ENCODE assay signal across 8 cellular contexts in genomic region chr17:74744714-74745547, GRCh38. TPM values are rescaled to one million over a fixed set of nuclear protein-coding genes. Genes with fewer than 3 reads are reported as not detected.
A peak's percentile ranks its signal among the peaks of the same experiment; 100 is the strongest.
DNase-seq lines count a peak whose midpoint lies in the region; ATAC-seq and TF ChIP-seq lines count a peak whose summit lies in the region.

No MANE protein-coding gene starts in this region.

- peak in 1 of 2 donors; percentile 33 for TF ChIP-seq POLR2A in heart left ventricle (IDR thresholded peaks at IDR 0.05)

- peaks cover 4% of the 10 kb centered on the region for H3K9me3 Mint-ChIP-seq in activated naive CD8-positive, alpha-beta T cell treated with anti-CD3 and anti-CD28 coated beads for 36 hours

- no peak overlapping the region for H3K27ac Mint-ChIP-seq in activated naive CD8-positive, alpha-beta T cell treated with anti-CD3 and anti-CD28 coated beads for 36 hours

- ATAC-seq in SK-N-SH treated with all-trans-retinoic acid at 6 μM for 48 hours = peak; percentile 34
- ATAC-seq in heart left ventricle = peak; percentile 12 to 66 (median 44)
- ATAC-seq in upper lobe of right lung = peak; percentile 73
- ATAC-seq in HG02840 (IDR thresholded peaks at IDR 0.05; ENCODE audit: low FRiP score, unreplicated experiment) = no peak

- peaks cover 59% of the 10 kb centered on the region for H3K4me1 Mint-ChIP-seq in activated naive CD8-positive, alpha-beta T cell treated with anti-CD3 and anti-CD28 coated beads for 36 hours

- H3K9ac ChIP-seq in KMS-11 = no peak overlapping the region

- intact Hi-C loops in heart left ventricle (cut with DNase I) (loop anchor here (1.0 to 5.0 kb wide), 9 partner anchors 24 to 212 kb away; no protein-coding TSS in a partner anchor), posterior vena cava (cut with DNase I) (loop anchor here in 1 of 2 donors (5.0 kb wide), 1 partner anchor 117 kb away; no protein-coding TSS in a partner anchor), upper lobe of right lung (cut with DNase I) (loop anchor here (10.0 kb wide), 1 partner anchor 120 kb away; no protein-coding TSS in a partner anchor)

- H3K4me3 ChIP-seq in KMS-11 (IDR thresholded peaks at IDR 0.05; ENCODE audit: insufficient read depth, low read depth, low read length) (no peak overlapping the region), heart left ventricle (peak overlapping the region in 11 of 12 donors; percentile 16 to 53 (median 41)), upper lobe of right lung (peak overlapping the region; percentile 22)

- H3K27me3 ChIP-seq in KMS-11 (ENCODE audit: insufficient read depth, low read depth) = no peaks in the 10 kb centered on the region
- peaks cover 0 to 16% (median 5%) of the 10 kb centered on the region in 9 donors for H3K27me3 ChIP-seq in heart left ventricle
- peaks cover 9% of the 10 kb centered on the region for H3K27me3 ChIP-seq in upper lobe of right lung

- H3K36me3 ChIP-seq in KMS-11 (ENCODE audit: insufficient read depth) (no peaks in the 10 kb centered on the region), heart left ventricle (no peaks in the 10 kb centered on the region), upper lobe of right lung (no peaks in the 10 kb centered on the region)

- peaks cover 6% of the 10 kb centered on the region for H4K20me1 ChIP-seq in KMS-11 (ENCODE audit: insufficient read depth)

- H3K36me3 Mint-ChIP-seq in activated naive CD8-positive, alpha-beta T cell treated with anti-CD3 and anti-CD28 coated beads for 36 hours = peaks cover 5% of the 10 kb centered on the region

- H3K27ac ChIP-seq in KMS-11 = no peak overlapping the region
- peak overlapping the region in 11 of 12 donors; percentile 31 to 80 (median 62) for H3K27ac ChIP-seq in heart left ventricle
- no peak overlapping the region for H3K27ac ChIP-seq in upper lobe of right lung

- TF ChIP-seq CTCF in KMS-11 (conservative IDR thresholded peaks at IDR 0.05; ENCODE audit: low read depth, low read length) (peak; percentile 99), heart left ventricle (IDR thresholded peaks at IDR 0.05) (peak; percentile 99 to 100 (median 100)), upper lobe of right lung (IDR thresholded peaks at IDR 0.05) (peak; percentile 100)

- H3K27me3 Mint-ChIP-seq in activated naive CD8-positive, alpha-beta T cell treated with anti-CD3 and anti-CD28 coated beads for 36 hours = no peaks in the 10 kb centered on the region

- peak overlapping the region; percentile 61; the same call in 1 of the 2 replicates for H2AFZ ChIP-seq in KMS-11 (ENCODE audit: low read depth)

- WGBS in heart left ventricle, 4 donors = 16 to 35% (median 25%) methylated on average over 17 to 24 of the region's 24 CpGs

- H3K4me1 ChIP-seq in KMS-11 (ENCODE audit: low read depth, poor library complexity, severe bottlenecking) (peaks cover 55% of the 10 kb centered on the region), heart left ventricle (peaks cover 0 to 88% (median 26%) of the 10 kb centered on the region in 12 donors), upper lobe of right lung (peaks cover 53% of the 10 kb centered on the region)

- no peaks in the 10 kb centered on the region for H3K9me3 ChIP-seq in heart left ventricle
- H3K9me3 ChIP-seq in upper lobe of right lung = no peaks in the 10 kb centered on the region

- H3K4me3 Mint-ChIP-seq in activated naive CD8-positive, alpha-beta T cell treated with anti-CD3 and anti-CD28 coated beads for 36 hours = no peak overlapping the region

- peak overlapping the region; percentile 52; the same call in 1 of the 2 replicates for H3K4me2 ChIP-seq in KMS-11

- DNase-seq in DMS53 treated with DMSO at 0.1 percent for 48 hours (lab: John Stamatoyannopoulos, UW; ENCODE audit: unreplicated experiment) (peak; percentile 60), heart left ventricle (peak; percentile 81 to 93 (median 86)), posterior vena cava (ENCODE audit: low spot score) (peak; percentile 94), upper lobe of right lung (peak; percentile 93)
- peak; percentile 84 for DNase-seq in activated naive CD8-positive, alpha-beta T cell treated with anti-CD3 and anti-CD28 coated beads for 36 hours

- H3K79me2 ChIP-seq in KMS-11 (ENCODE audit: insufficient read depth, low read depth) = peaks cover 15% of the 10 kb centered on the region

TF ChIP-seq in SK-N-SH treated with all-trans-retinoic acid at 6 μM for 48 hours, 23 proteins besides CTCF, POLR2A, EP300 and RAD21:
- TF ChIP-seq TSHZ2 (CRISPR knock-in tag; IDR thresholded peaks at IDR 0.05) (no peak), ZFP3 (CRISPR knock-in tag; IDR thresholded peaks at IDR 0.05) (0 out of 2 replicates have a peak, but pooled peaks have one; percentile 35)

RNA-seq across cellular contexts. Expression of gene NHERF1, which starts 3.5 kb away (rescaled TPM):
- 100 to 1,000 TPM; 124 to 127 TPM for total RNA-seq in activated naive CD8-positive, alpha-beta T cell treated with anti-CD3 and anti-CD28 coated beads for 36 hours
- total RNA-seq in heart left ventricle (10 to 100 TPM; 11.6 to 42.2 (median 19.2) TPM), posterior vena cava (10 to 100 TPM in 1 of 2 donors, 1 to 10 TPM in 1; 7.0 to 11.5 TPM), upper lobe of right lung (28.4 TPM)
- polyA plus RNA-seq in heart left ventricle = 10 to 100 TPM in 1 of 2 donors, 1 to 10 TPM in 1; 7.5 to 37.7 TPM

RNA-seq across cellular contexts. Expression of gene RAB37, which starts 7.9 kb away (rescaled TPM):
- 1 to 10 TPM; 1.8 TPM for total RNA-seq in activated naive CD8-positive, alpha-beta T cell treated with anti-CD3 and anti-CD28 coated beads for 36 hours
- total RNA-seq in heart left ventricle = 1 to 10 TPM in 8 of 9 donors, under 1 TPM in 1; 0.76 to 3.6 (median 1.7) TPM
- polyA plus RNA-seq in heart left ventricle = 1 to 10 TPM in 1 of 2 donors, under 1 TPM in 1; 0.83 to 2.0 TPM
- 1 to 10 TPM; 1.1 to 1.6 TPM for total RNA-seq in posterior vena cava
- 6.8 TPM for total RNA-seq in upper lobe of right lung

RNA-seq across cellular contexts. Expression of gene NAT9, which starts 31.2 kb away (rescaled TPM):
- total RNA-seq in activated naive CD8-positive, alpha-beta T cell treated with anti-CD3 and anti-CD28 coated beads for 36 hours = 10 to 100 TPM; 39.9 to 41.6 TPM
- total RNA-seq in heart left ventricle (10 to 100 TPM in 7 of 9 donors, 1 to 10 TPM in 2; 7.9 to 22.9 (median 17.1) TPM), posterior vena cava (10 to 100 TPM; 26.8 to 31.7 TPM), upper lobe of right lung (40.8 TPM)
- 10 to 100 TPM; 18.2 to 36.6 TPM for polyA plus RNA-seq in heart left ventricle

RNA-seq across cellular contexts. Expression of gene CD300LF, which starts 32.2 kb away (rescaled TPM):
- not detected for total RNA-seq in activated naive CD8-positive, alpha-beta T cell treated with anti-CD3 and anti-CD28 coated beads for 36 hours
- total RNA-seq in heart left ventricle (1 to 10 TPM in 2 of 9 donors, under 1 TPM in 5, not detected in 2; 0.20 to 7.0 (median 0.42) TPM), posterior vena cava (1 to 10 TPM in 1 of 2 donors, under 1 TPM in 1; 0.48 to 3.1 TPM), upper lobe of right lung (38.0 TPM)
- under 1 TPM; 0.15 to 0.61 TPM for polyA plus RNA-seq in heart left ventricle

Comparison
In these comparisons a context has a peak if more than half of its experiments do, and no peak if none do; other contexts are left out.
1. H3K27ac ChIP-seq: peak in heart left ventricle (11 of 12); none in KMS-11 (single experiment) and upper lobe of right lung (single experiment).
2. Peak in every context shown above with its lines, with median percentiles within 50 percentile points of each other: DNase-seq and CTCF ChIP-seq.